Comparison of ENCODE assay signal across 9 cellular contexts in the genomic region with DNA sequence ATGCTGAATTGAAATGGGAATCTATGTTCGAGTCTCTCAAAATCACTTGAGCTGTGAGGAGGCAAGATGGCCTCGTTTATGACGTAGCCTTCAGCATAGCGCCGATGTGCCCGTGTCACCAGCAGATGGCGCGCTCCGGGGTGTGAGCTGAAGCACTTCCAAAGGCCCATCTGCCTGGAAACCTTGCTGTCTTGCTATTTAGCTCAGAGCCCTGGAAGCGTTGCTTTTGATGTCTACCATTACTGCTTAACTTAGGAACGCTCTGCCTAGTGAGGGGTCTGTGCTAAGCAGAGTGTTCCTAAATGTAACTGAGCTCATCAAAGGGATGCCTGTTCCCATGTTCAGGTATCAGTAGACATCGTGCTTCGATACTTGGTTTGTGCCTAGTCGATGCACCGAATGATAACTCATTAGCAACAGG.
DNase-seq lines count a peak whose midpoint lies in the region; ATAC-seq and TF ChIP-seq lines count a peak whose summit lies in the region.
"Had no signal": no experiment of that assay in that cellular context is flagged by ENCODE, and none has a peak within 500 bp of the region (broad histone marks: within the 10 kb centered on the region; RNA-seq: fewer than 3 reads in every experiment).

No MANE protein-coding gene starts in this region.

- DNase-seq in DMS114 treated with DMSO at 0.1 percent for 48 hours (lab: John Stamatoyannopoulos, UW; ENCODE audit: unreplicated experiment) (peak; percentile 14), SJSA1 (ENCODE audit: low read depth in 1 of 2, low spot score in 2 of 2) (peak; percentile 49 to 84), head of caudate nucleus (peak; percentile 10 to 86 (median 64)), psoas muscle (peak; percentile 55 to 77), DMS79 treated with DMSO at 0.1 percent for 48 hours (lab: John Stamatoyannopoulos, UW) (no peak)
- peak; percentile 84 for DNase-seq in activated naive CD4-positive, alpha-beta T cell treated with anti-CD3 and anti-CD28 coated beads for 36 hours

- no peaks in the 10 kb centered on the region for H3K79me2 ChIP-seq in KMS-11 (ENCODE audit: insufficient read depth, low read depth)

- no peaks in the 10 kb centered on the region for H4K20me1 ChIP-seq in KMS-11 (ENCODE audit: insufficient read depth)

- WGBS in psoas muscle, 3 donors, result 28 to 30% (median 29%) methylated on average over 15 of the region's 15 CpGs

- TF ChIP-seq CTCF in KMS-11 (conservative IDR thresholded peaks at IDR 0.05; ENCODE audit: low read depth, low read length), result peak; percentile 57
- TF ChIP-seq CTCF in psoas muscle (IDR thresholded peaks at IDR 0.05), result peak; percentile 43

- peak; percentile 96 for ATAC-seq in GM21529 (IDR thresholded peaks at IDR 0.05; ENCODE audit: unreplicated experiment)
- ATAC-seq in psoas muscle, result no peak

- no peak overlapping the region for H3K9ac ChIP-seq in KMS-11

- no peaks in the 10 kb centered on the region for H3K36me3 Mint-ChIP-seq in activated naive CD4-positive, alpha-beta T cell treated with anti-CD3 and anti-CD28 coated beads for 36 hours (ENCODE audit: low read depth)
- H3K36me3 Mint-ChIP-seq: activated naive CD8-positive, alpha-beta T cell had no signal

- H3K9me3 Mint-ChIP-seq in activated naive CD4-positive, alpha-beta T cell treated with anti-CD3 and anti-CD28 coated beads for 36 hours, result no peaks in the 10 kb centered on the region

- H3K27me3 ChIP-seq in KMS-11 (ENCODE audit: insufficient read depth, low read depth), result no peaks in the 10 kb centered on the region
- H3K27me3 ChIP-seq in SJSA1 (replicated peaks), result no peaks in the 10 kb centered on the region
- no peaks in the 10 kb centered on the region for H3K27me3 ChIP-seq in psoas muscle (ENCODE audit: insufficient read depth in 3 of 3, low read length in 2 of 3)

- H3K27ac ChIP-seq in KMS-11 (no peak overlapping the region), SJSA1 (no peak overlapping the region), psoas muscle (no peak overlapping the region)

- no peak overlapping the region for H3K4me3 Mint-ChIP-seq in activated naive CD4-positive, alpha-beta T cell treated with anti-CD3 and anti-CD28 coated beads for 36 hours
- H3K4me3 Mint-ChIP-seq: activated naive CD8-positive, alpha-beta T cell had no signal

- intact Hi-C loops in activated naive CD4-positive, alpha-beta T cell treated with anti-CD3 and anti-CD28 coated beads for 36 hours (cut with micrococcal nuclease), result loop anchor here (1.0 to 5.0 kb wide), 5 partner anchors 90 to 621 kb away; partner anchors contain the start of gene ELOVL2
- intact Hi-C loops in head of caudate nucleus (cut with DNase I) (loop anchor here (2.0 kb wide), 1 partner anchor 112 kb away; no protein-coding TSS in a partner anchor), psoas muscle (cut with DNase I) (loop anchor here (5.0 to 10.0 kb wide), 4 partner anchors 93 to 543 kb away; no protein-coding TSS in a partner anchor)

- CTCF ChIA-PET in activated naive CD4-positive, alpha-beta T cell treated with anti-CD3 and anti-CD28 coated beads for 36 hours (lab: Charles Lee), result interaction anchor here (0.6 to 2.3 kb wide), 19 partner anchors 9 to 620 kb away, joined by 3 to 37 read pairs (median 4); no protein-coding TSS in a partner anchor

- H3K36me3 ChIP-seq in KMS-11 (ENCODE audit: insufficient read depth) (no peaks in the 10 kb centered on the region), SJSA1 (no peaks in the 10 kb centered on the region), psoas muscle (ENCODE audit: insufficient read depth in 1 of 2, low read depth in 1 of 2) (no peaks in the 10 kb centered on the region)

- H3K4me1 Mint-ChIP-seq in activated naive CD4-positive, alpha-beta T cell treated with anti-CD3 and anti-CD28 coated beads for 36 hours (ENCODE audit: low read depth), result no peaks in the 10 kb centered on the region

- no peaks in the 10 kb centered on the region for H3K9me3 ChIP-seq in SJSA1 (replicated peaks)
- no peaks in the 10 kb centered on the region for H3K9me3 ChIP-seq in psoas muscle

- H2AFZ ChIP-seq in KMS-11 (ENCODE audit: low read depth), result peak overlapping the region; percentile 23; the same call in 1 of the 2 replicates

- no peak overlapping the region for H3K4me3 ChIP-seq in KMS-11 (IDR thresholded peaks at IDR 0.05; ENCODE audit: insufficient read depth, low read depth, low read length)
- H3K4me3 ChIP-seq in SJSA1, result no peak overlapping the region
- H3K4me3 ChIP-seq in psoas muscle, result no peak overlapping the region

- no peak overlapping the region for H3K4me2 ChIP-seq in KMS-11

- H3K27ac Mint-ChIP-seq in activated naive CD4-positive, alpha-beta T cell treated with anti-CD3 and anti-CD28 coated beads for 36 hours, result no peak overlapping the region
- H3K27ac Mint-ChIP-seq: activated naive CD8-positive, alpha-beta T cell had no signal

- peaks cover 16% of the 10 kb centered on the region for H3K27me3 Mint-ChIP-seq in activated naive CD4-positive, alpha-beta T cell treated with anti-CD3 and anti-CD28 coated beads for 36 hours (ENCODE audit: low read depth)

- H3K4me1 ChIP-seq in KMS-11 (ENCODE audit: low read depth, poor library complexity, severe bottlenecking) (no peaks in the 10 kb centered on the region), SJSA1 (replicated peaks) (peaks cover 15% of the 10 kb centered on the region), psoas muscle (no peaks in the 10 kb centered on the region)
